ENCODE assay signal across 18 cellular contexts in genomic region chr3:181906338-181906737, GRCh38.
DNase-seq lines count a peak whose midpoint lies in the region; ATAC-seq, FAIRE-seq and TF ChIP-seq lines count a peak whose summit lies in the region.
"Had no signal": no experiment of that assay in that cellular context is flagged by ENCODE, and none has a peak within 500 bp of the region (broad histone marks: within the 10 kb centered on the region; RNA-seq: fewer than 3 reads in every experiment).

No MANE protein-coding gene starts in this region.

- TF ChIP-seq CTCF in spleen (IDR thresholded peaks at IDR 0.05 in 8 of 11, conservative IDR thresholded peaks at IDR 0.05 in 3 of 11), result no peak
- TF ChIP-seq CTCF in ovary (IDR thresholded peaks at IDR 0.05), result no peak
- no peak for TF ChIP-seq CTCF in CD4-positive, alpha-beta T cell (IDR thresholded peaks at IDR 0.05)

- H3K9me3 Mint-ChIP-seq in CD4-positive, alpha-beta T cell, result no peaks in the 10 kb centered on the region
- H3K9me3 Mint-ChIP-seq: activated CD4-positive, alpha-beta T cell treated with anti-CD3 and anti-CD28 coated beads, Interleukin-2, amount 10 ng/mL, durations not matched to agents 7 days and 5 days; dendritic cell treated with granulocyte-macrophage colony-stimulating factor and Interleukin-4, amounts not matched to agents 40 ng/mL and 50 ng/mL, for 4 days had no signal

- CTCF ChIA-PET in CD4-positive, alpha-beta T cell (lab: Charles Lee), result no interaction called here

- H3K27me3 Mint-ChIP-seq in CD4-positive, alpha-beta T cell, result no peaks in the 10 kb centered on the region
- H3K27me3 Mint-ChIP-seq: activated CD4-positive, alpha-beta T cell treated with anti-CD3 and anti-CD28 coated beads, Interleukin-2, amount 10 ng/mL, durations not matched to agents 7 days and 5 days; CD4-positive, CD25-positive, alpha-beta regulatory T cell; dendritic cell treated with granulocyte-macrophage colony-stimulating factor and Interleukin-4, amounts not matched to agents 40 ng/mL and 50 ng/mL, for 4 days had no signal

- peak; percentile 70 for FAIRE-seq in GM12892 (lab: Jason Lieb, UNC)

- POLR2A ChIA-PET in CD4-positive, alpha-beta T cell (lab: Charles Lee), result no interaction called here

- intact Hi-C loops in spleen (cut with DNase I; ENCODE audit: low total_unique reads), result no loop called here
- intact Hi-C loops in ovary (cut with DNase I), result no loop called here
- intact Hi-C loops in CD4-positive, alpha-beta T cell (cut with DNase I, micrococcal nuclease), result no loop called here

- H3K9me3 ChIP-seq in spleen (peaks cover 0 to 7% (median 0%) of the 10 kb centered on the region in 8 donors), ovary (no peaks in the 10 kb centered on the region)
- H3K9me3 ChIP-seq in CD4-positive, alpha-beta T cell (ENCODE audit: control insufficient read depth, low read length), result no peaks in the 10 kb centered on the region
- H3K9me3 ChIP-seq: lower lobe of right lung, right atrium auricular region, suprapubic skin had no signal

- peak; percentile 67 for ATAC-seq in GM19395 (IDR thresholded peaks at IDR 0.05; ENCODE audit: unreplicated experiment)
- peak; percentile 68 for ATAC-seq in HG02852 (IDR thresholded peaks at IDR 0.05; ENCODE audit: unreplicated experiment)
- ATAC-seq in CD4-positive, alpha-beta T cell (ENCODE audit: poor library complexity), result no peak
- ATAC-seq: lower lobe of right lung had no signal

- H3K4me3 ChIP-seq in spleen (no peak overlapping the region), ovary (no peak overlapping the region)
- H3K4me3 ChIP-seq: lower lobe of right lung, right atrium auricular region, suprapubic skin had no signal

- H3K27me3 ChIP-seq in spleen (replicated peaks in 1 of 7), result no peaks in the 10 kb centered on the region
- H3K27me3 ChIP-seq in ovary, result no peaks in the 10 kb centered on the region
- H3K27me3 ChIP-seq in CD4-positive, alpha-beta T cell (ENCODE audit: control insufficient read depth, insufficient read depth, low read length), result no peaks in the 10 kb centered on the region
- H3K27me3 ChIP-seq: right atrium auricular region, suprapubic skin had no signal

- no peak overlapping the region for H3K4me3 Mint-ChIP-seq in CD4-positive, alpha-beta T cell
- H3K4me3 Mint-ChIP-seq: activated CD4-positive, alpha-beta T cell treated with anti-CD3 and anti-CD28 coated beads, Interleukin-2, amount 10 ng/mL, durations not matched to agents 7 days and 5 days; CD4-positive, CD25-positive, alpha-beta regulatory T cell; dendritic cell treated with granulocyte-macrophage colony-stimulating factor and Interleukin-4, amounts not matched to agents 40 ng/mL and 50 ng/mL, for 4 days had no signal

- TF ChIP-seq EP300 in ovary (IDR thresholded peaks at IDR 0.05), result no peak

- TF ChIP-seq POLR2A in GM12892 (IDR thresholded peaks at IDR 0.05; ENCODE audit: low read depth, low read length), result no peak
- TF ChIP-seq POLR2A in spleen (IDR thresholded peaks at IDR 0.05), result no peak
- no peak for TF ChIP-seq POLR2A in ovary (IDR thresholded peaks at IDR 0.05)

- WGBS in spleen, 5 donors, result 28 to 53% (median 37%) methylated on average over 3 of the region's 3 CpGs
- 29 to 43% (median 34%) methylated on average over 3 of the region's 3 CpGs for WGBS in ovary, 3 donors

- H3K36me3 Mint-ChIP-seq in CD4-positive, alpha-beta T cell (ENCODE audit: low read depth), result no peaks in the 10 kb centered on the region
- H3K36me3 Mint-ChIP-seq: CD4-positive, CD25-positive, alpha-beta regulatory T cell had no signal

- no peaks in the 10 kb centered on the region for H3K4me1 Mint-ChIP-seq in CD4-positive, alpha-beta T cell (ENCODE audit: low read depth)
- H3K4me1 Mint-ChIP-seq: activated CD4-positive, alpha-beta T cell treated with anti-CD3 and anti-CD28 coated beads, Interleukin-2, amount 10 ng/mL, durations not matched to agents 7 days and 5 days had no signal

- H3K27ac Mint-ChIP-seq in CD4-positive, alpha-beta T cell, result no peak overlapping the region
- H3K27ac Mint-ChIP-seq: activated CD4-positive, alpha-beta T cell treated with anti-CD3 and anti-CD28 coated beads, Interleukin-2, amount 10 ng/mL, durations not matched to agents 7 days and 5 days; CD4-positive, CD25-positive, alpha-beta regulatory T cell; dendritic cell treated with granulocyte-macrophage colony-stimulating factor and Interleukin-4, amounts not matched to agents 40 ng/mL and 50 ng/mL, for 4 days had no signal

- H3K36me3 ChIP-seq in spleen (no peaks in the 10 kb centered on the region), ovary (no peaks in the 10 kb centered on the region)
- H3K36me3 ChIP-seq: lower lobe of right lung, right atrium auricular region, suprapubic skin had no signal

- no peak overlapping the region for H3K27ac ChIP-seq in spleen
- H3K27ac ChIP-seq in ovary, result no peak overlapping the region
- H3K27ac ChIP-seq in CD4-positive, alpha-beta T cell (ENCODE audit: low read depth, low read length), result no peak overlapping the region
- H3K27ac ChIP-seq: lower lobe of right lung, right atrium auricular region, suprapubic skin had no signal

- DNase-seq in GM12892 (ENCODE audit: insufficient read length) (no peak), NCI-H69 (lab: John Stamatoyannopoulos, UW) (peak; percentile 75), SHP77 treated with DMSO at 0.1 percent for 48 hours (lab: John Stamatoyannopoulos, UW) (no peak), spleen (no peak), ovary (no peak)
- DNase-seq in CD4-positive, alpha-beta T cell, result no peak
- DNase-seq: activated CD4-positive, alpha-beta T cell treated with anti-CD3 and anti-CD28 coated beads, Interleukin-2, amount 10 ng/mL, durations not matched to agents 7 days and 5 days; activated CD8-positive, alpha-beta memory T cell treated with anti-CD3 and anti-CD28 coated beads, Interleukin-2, amount 50 U/mL, for 48 hours; activated effector memory CD4-positive, alpha-beta T cell treated with anti-CD3 and anti-CD28 coated beads, Interleukin-2, amount 50 U/mL, for 16 hours; CD4-positive, CD25-positive, alpha-beta regulatory T cell; DMS53; lower lobe of right lung; NCI-H1092 treated with DMSO at 0.1 percent for 48 hours had no signal

- no peaks in the 10 kb centered on the region for H3K4me1 ChIP-seq in spleen
- H3K4me1 ChIP-seq in ovary (ENCODE audit: insufficient read depth), result no peaks in the 10 kb centered on the region
- H3K4me1 ChIP-seq: lower lobe of right lung, right atrium auricular region had no signal
